12 cellular contexts compared by ENCODE assay signal in the genomic region with DNA sequence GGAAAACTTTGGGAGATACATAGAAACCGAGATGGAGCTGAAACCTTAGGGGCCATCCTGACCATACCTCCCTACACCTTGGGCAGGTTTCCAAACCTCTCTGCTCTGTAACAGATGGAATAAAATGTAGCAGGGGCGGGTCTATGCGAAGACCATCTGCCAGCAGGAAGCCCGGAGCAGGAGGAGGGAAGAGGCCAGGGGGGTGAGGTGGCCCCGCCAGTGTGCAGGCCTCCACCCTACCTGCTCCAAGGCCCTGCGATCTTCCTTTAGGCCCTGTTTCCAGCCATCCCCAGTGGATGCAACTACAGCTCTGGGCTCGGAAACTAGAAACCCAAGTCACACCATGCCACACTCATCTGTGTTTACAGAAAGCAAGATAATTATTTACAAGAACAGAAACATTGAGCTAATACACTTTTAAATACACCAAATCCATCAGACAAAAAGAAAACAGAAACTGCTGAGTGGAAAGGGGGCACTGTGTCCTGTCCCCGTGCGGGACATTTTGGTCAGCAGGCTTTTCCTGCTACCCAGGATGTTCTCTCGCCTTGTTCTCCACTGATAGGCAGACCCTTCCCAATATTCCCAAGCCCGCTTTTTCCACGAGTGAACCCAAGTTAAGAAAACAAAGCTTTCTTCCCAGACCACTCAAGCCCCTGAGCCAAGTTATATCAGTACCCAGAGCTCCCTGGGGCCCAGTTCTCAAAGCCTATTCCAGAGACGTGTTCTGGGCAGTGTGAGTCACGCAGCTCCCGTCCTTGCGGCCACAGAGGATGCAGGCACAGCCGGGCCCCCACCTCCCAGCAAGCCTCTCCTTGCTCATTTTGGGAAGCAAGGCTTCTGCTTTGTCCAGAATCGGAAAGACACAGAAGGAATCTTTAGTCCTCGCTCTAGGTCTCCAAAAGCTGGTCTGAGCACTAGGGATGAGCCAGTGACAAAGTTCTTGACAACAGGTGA. TPM values are rescaled to one million over a fixed set of nuclear protein-coding genes. Genes with fewer than 3 reads are reported as not detected.
DNase-seq lines count a peak whose midpoint lies in the region; ATAC-seq, FAIRE-seq and TF ChIP-seq lines count a peak whose summit lies in the region.
"Had no signal": no experiment of that assay in that cellular context is flagged by ENCODE, and none has a peak within 500 bp of the region (broad histone marks: within the 10 kb centered on the region; RNA-seq: fewer than 3 reads in every experiment).

No MANE protein-coding gene starts in this region.

- TF ChIP-seq RAD21 in SK-N-SH (IDR thresholded peaks at IDR 0.05; ENCODE audit: low read length): no peak

- ATAC-seq in SK-N-SH treated with all-trans-retinoic acid at 6 μM for 48 hours: no peak
- peak; percentile 67 for ATAC-seq in left colon

- H3K4me1 Mint-ChIP-seq in activated naive CD4-positive, alpha-beta T cell treated with anti-CD3 and anti-CD28 coated beads for 36 hours (ENCODE audit: low read depth): peaks cover 5% of the 10 kb centered on the region

- intact Hi-C loops in adrenal gland (cut with DNase I): no loop called here
- intact Hi-C loops in left colon (cut with DNase I, micrococcal nuclease): no loop called here
- intact Hi-C loops in activated naive CD4-positive, alpha-beta T cell treated with anti-CD3 and anti-CD28 coated beads for 36 hours (cut with micrococcal nuclease): no loop called here
- intact Hi-C loops in OCI-LY7 (cut with micrococcal nuclease; ENCODE audit: unreplicated experiment): no loop called here

- peak; percentile 50 for FAIRE-seq in urothelium cell line (lab: Jason Lieb, UNC)
- FAIRE-seq: pancreas had no signal

- DNase-seq in SK-N-SH: peak; percentile 41
- peak; percentile 67 to 86 (median 72) for DNase-seq in adrenal gland
- peak in 1 of 2 donors; percentile 16 for DNase-seq in left colon
- peak; percentile 68 for DNase-seq in urothelium cell line (ENCODE audit: low spot score)
- DNase-seq in NK-92 (lab: John Stamatoyannopoulos, UW; ENCODE audit: unreplicated experiment): no peak
- DNase-seq in activated naive CD4-positive, alpha-beta T cell treated with anti-CD3 and anti-CD28 coated beads for 36 hours: no peak
- DNase-seq in OCI-LY7 (ENCODE audit: low spot score): no peak
- DNase-seq: pancreas had no signal

- H2AFZ ChIP-seq in SK-N-SH (ENCODE audit: low read depth) (no peak overlapping the region), OCI-LY7 (ENCODE audit: low read length) (no peak overlapping the region)

- H3F3A ChIP-seq in SK-N-SH (replicated peaks; ENCODE audit: insufficient read depth): no peaks in the 10 kb centered on the region

- BruUV-seq in OCI-LY7 (replicated peaks; lab: Mats Ljungman, UMichigan): no TSS peak

- H3K4me2 ChIP-seq in SK-N-SH (no peak overlapping the region), OCI-LY7 (ENCODE audit: low read length) (no peak overlapping the region)
- H3K4me2 ChIP-seq: KMS-11 had no signal

- H3K4me3 Mint-ChIP-seq in activated naive CD4-positive, alpha-beta T cell treated with anti-CD3 and anti-CD28 coated beads for 36 hours: no peak overlapping the region

- H3K4me3 ChIP-seq in SK-N-SH (ENCODE audit: low read depth in 2 of 2, low read length in 1 of 2) (no peak overlapping the region), adrenal gland (no peak overlapping the region), OCI-LY7 (ENCODE audit: low read depth, low read length, poor library complexity, severe bottlenecking) (no peak overlapping the region)
- H3K4me3 ChIP-seq: pancreas had no signal

- 78% methylated on average over 16 of the region's 19 CpGs for WGBS in SK-N-SH (ENCODE audit: low lambda C conversion rate)
- WGBS in adrenal gland, 4 donors: 60 to 65% (median 61%) methylated on average over 17 to 19 of the region's 19 CpGs

- H4K20me1 ChIP-seq in SK-N-SH (ENCODE audit: insufficient read depth) (no peaks in the 10 kb centered on the region), OCI-LY7 (ENCODE audit: insufficient read depth, low read length) (no peaks in the 10 kb centered on the region)

- no peaks in the 10 kb centered on the region for H3K79me2 ChIP-seq in SK-N-SH (ENCODE audit: insufficient read depth)
- H3K79me2 ChIP-seq in OCI-LY7 (ENCODE audit: insufficient read depth, low read depth, low read length): no peaks in the 10 kb centered on the region

- peaks cover 5% of the 10 kb centered on the region for H3K27me3 Mint-ChIP-seq in activated naive CD4-positive, alpha-beta T cell treated with anti-CD3 and anti-CD28 coated beads for 36 hours (ENCODE audit: low read depth)

- no peak for TF ChIP-seq CTCF in SK-N-SH (IDR thresholded peaks at IDR 0.05)
- TF ChIP-seq CTCF in adrenal gland (IDR thresholded peaks at IDR 0.05): no peak
- no peak for TF ChIP-seq CTCF in OCI-LY7 (conservative IDR thresholded peaks at IDR 0.05; ENCODE audit: low read length)

- no peak overlapping the region for H3K27ac Mint-ChIP-seq in activated naive CD4-positive, alpha-beta T cell treated with anti-CD3 and anti-CD28 coated beads for 36 hours

- CTCF ChIA-PET in SK-N-SH (lab: Yijun Ruan, JAX): interaction anchor here (0.7 to 4.1 kb wide), 6 partner anchors 11 to 245 kb away, joined by 3 to 35 read pairs (median 3); no protein-coding TSS in a partner anchor
- CTCF ChIA-PET in activated naive CD4-positive, alpha-beta T cell treated with anti-CD3 and anti-CD28 coated beads for 36 hours (lab: Charles Lee): interaction anchor here (0.6 kb wide), 1 partner anchor 1496 kb away, joined by 3 read pairs; no protein-coding TSS in a partner anchor
- CTCF ChIA-PET in OCI-LY7 (lab: Charles Lee; ENCODE audit: unreplicated experiment): no interaction called here

- no peaks in the 10 kb centered on the region for H3K36me3 Mint-ChIP-seq in activated naive CD4-positive, alpha-beta T cell treated with anti-CD3 and anti-CD28 coated beads for 36 hours (ENCODE audit: low read depth)

- no peaks in the 10 kb centered on the region for H3K36me3 ChIP-seq in SK-N-SH (replicated peaks in 1 of 2; ENCODE audit: control insufficient read depth in 1 of 2, insufficient read depth in 2 of 2, low read length in 1 of 2)
- no peaks in the 10 kb centered on the region for H3K36me3 ChIP-seq in adrenal gland (replicated peaks in 1 of 2)
- H3K36me3 ChIP-seq in OCI-LY7 (ENCODE audit: insufficient read depth, low read length): no peaks in the 10 kb centered on the region
- H3K36me3 ChIP-seq: pancreas had no signal

- H3K27me3 ChIP-seq in SK-N-SH (ENCODE audit: insufficient read depth) (peaks cover 11% of the 10 kb centered on the region), adrenal gland (no peaks in the 10 kb centered on the region)
- H3K27me3 ChIP-seq: pancreas had no signal

- H3K9me3 ChIP-seq in SK-N-SH (no peaks in the 10 kb centered on the region), adrenal gland (replicated peaks in 1 of 3) (no peaks in the 10 kb centered on the region), OCI-LY7 (ENCODE audit: low read length) (no peaks in the 10 kb centered on the region)
- H3K9me3 ChIP-seq: pancreas had no signal

- H3K4me1 ChIP-seq in SK-N-SH (ENCODE audit: control insufficient read depth in 1 of 2, insufficient read depth in 2 of 2, low read depth in 1 of 2, low read length in 1 of 2) (peaks cover 0 to 3% of the 10 kb centered on the region in 2 experiments; a peak in 1 of 4 replicates), adrenal gland (replicated peaks in 1 of 2) (peaks cover 0 to 6% of the 10 kb centered on the region in 2 donors), OCI-LY7 (ENCODE audit: insufficient read depth, low read length, poor library complexity, severe bottlenecking) (no peaks in the 10 kb centered on the region)
- H3K4me1 ChIP-seq: pancreas had no signal

- POLR2A ChIA-PET in SK-N-SH (lab: Yijun Ruan, JAX) (no interaction called here), OCI-LY7 (lab: Charles Lee) (no interaction called here)

- H3K27ac ChIP-seq in SK-N-SH (ENCODE audit: low read depth in 2 of 2, low read length in 1 of 2): no peak overlapping the region
- peak overlapping the region in 4 of 5 donors; percentile 10 to 56 (median 39) for H3K27ac ChIP-seq in adrenal gland
- no peak overlapping the region for H3K27ac ChIP-seq in OCI-LY7 (ENCODE audit: low read depth, low read length, poor library complexity, severe bottlenecking)
- H3K27ac ChIP-seq: KMS-11, pancreas had no signal

- peaks cover 4% of the 10 kb centered on the region for H3K9me3 Mint-ChIP-seq in activated naive CD4-positive, alpha-beta T cell treated with anti-CD3 and anti-CD28 coated beads for 36 hours

- no peak for TF ChIP-seq POLR2A in adrenal gland (IDR thresholded peaks at IDR 0.05)

- TF ChIP-seq EP300 in SK-N-SH (IDR thresholded peaks at IDR 0.05; ENCODE audit: borderline replicate concordance in 1 of 2, low read depth in 1 of 2, low read length in 1 of 2): no peak

- H3K9me2 ChIP-seq in SK-N-SH (no peaks in the 10 kb centered on the region), OCI-LY7 (ENCODE audit: insufficient read depth, low read length) (no peaks in the 10 kb centered on the region)

- H3K9ac ChIP-seq in SK-N-SH: no peak overlapping the region
- H3K9ac ChIP-seq: KMS-11 had no signal

TF ChIP-seq in SK-N-SH, 30 proteins besides CTCF, POLR2A, EP300 and RAD21:
- no peak for TF ChIP-seq MXI1 (IDR thresholded peaks at IDR 0.05; ENCODE audit: low read depth, low read length)

TF ChIP-seq in SK-N-SH treated with all-trans-retinoic acid at 6 μM for 48 hours, 23 proteins besides CTCF, POLR2A, EP300 and RAD21 (continues in another document):
- no peak for TF ChIP-seq CSDC2 (CRISPR knock-in tag; IDR thresholded peaks at IDR 0.05)
- TF ChIP-seq PPARA (CRISPR knock-in tag; IDR thresholded peaks at IDR 0.05; ENCODE audit: borderline replicate concordance): no peak
- TF ChIP-seq ARNTL (CRISPR knock-in tag; IDR thresholded peaks at IDR 0.05; ENCODE audit: borderline replicate concordance, low read depth): no peak

RNA-seq across cellular contexts. Expression of gene CIB4, which starts 17.3 kb away (rescaled TPM):
- polyA plus RNA-seq in SK-N-SH (2012; rRNA removed): not detected in 2 replicates
- not detected in 2 replicates for polyA plus RNA-seq in SK-N-SH (2012; cell fraction: cytosol; rRNA removed)
- not detected in 2 replicates for polyA plus RNA-seq in SK-N-SH (2012; cell fraction: nucleus; rRNA removed)
- 1 to 10 TPM in 6 of 8 donors, not detected in 2; 2.2 to 6.9 (median 3.5) TPM for total RNA-seq in adrenal gland
- 10 to 100 TPM in 1 of 3 donors, 1 to 10 TPM in 2; 3.3 to 10.1 (median 5.3) TPM for polyA plus RNA-seq in adrenal gland
- not detected for total RNA-seq in left colon
- total RNA-seq in activated naive CD4-positive, alpha-beta T cell treated with anti-CD3 and anti-CD28 coated beads for 36 hours: not detected
- total RNA-seq in OCI-LY7 (2014; rRNA removed; shearing (Covaris generic)): not detected in 2 replicates
- not detected in 2 replicates for total RNA-seq in OCI-LY7 (2022)
- total RNA-seq: T-helper 2 cell treated with Interferon-gamma antibody and Interleukin-4, amounts not matched to agents 100 ng/mL and 5 ng/mL, for 36 hours had no signal
- polyA plus RNA-seq: thymus had no signal

Comparison
In these comparisons a context has a peak if more than half of its experiments do, and no peak if none do; other contexts are left out.
1. DNase-seq: peak in SK-N-SH (single experiment), adrenal gland (7 of 7) and urothelium cell line (single experiment); none in NK-92 (single experiment), activated naive CD4-positive, alpha-beta T cell treated with anti-CD3 and anti-CD28 coated beads for 36 hours (single experiment) and OCI-LY7 (single experiment).
2. H3K27ac ChIP-seq: peak in adrenal gland (4 of 5); none in SK-N-SH (0 of 2) and OCI-LY7 (single experiment).